In genomic region chr11:59901306-59901705, GRCh38 we compare ENCODE assay signal across 15 cellular contexts. TPM values are rescaled to one million over a fixed set of nuclear protein-coding genes. Genes with fewer than 3 reads are reported as not detected.
A peak's percentile ranks its signal among the peaks of the same experiment; 100 is the strongest.
DNase-seq lines count a peak whose midpoint lies in the region; ATAC-seq and TF ChIP-seq lines count a peak whose summit lies in the region.
"Had no signal": no experiment of that assay in that cellular context is flagged by ENCODE, and none has a peak within 500 bp of the region (broad histone marks: within the 10 kb centered on the region; RNA-seq: fewer than 3 reads in every experiment).

No MANE protein-coding gene starts in this region.

- WGBS in thyroid gland, 2 donors, result 26 to 61% methylated on average over 1 of the region's 1 CpG

- H4K20me1 ChIP-seq in PC-9 (ENCODE audit: insufficient read depth), result no peaks in the 10 kb centered on the region

- no peaks in the 10 kb centered on the region; the same call in 1 of the 2 replicates for H3K9me2 ChIP-seq in PC-9 (ENCODE audit: insufficient read depth)

- no peak overlapping the region for H3K4me2 ChIP-seq in PC-9

- H3F3A ChIP-seq in PC-9 (ENCODE audit: insufficient read depth, low read depth), result no peaks in the 10 kb centered on the region

- DNase-seq in GM03348 (ENCODE audit: low spot score), result peak; percentile 16
- peak; percentile 56 to 60 for DNase-seq in PC-9
- peak; percentile 98 to 99 for DNase-seq in dermis microvascular lymphatic vessel endothelial cell (ENCODE audit: low read depth in 2 of 2)
- peak; percentile 63 for DNase-seq in myocyte (ENCODE audit: low read depth)
- DNase-seq in GM19238 (ENCODE audit: insufficient read length, low spot score), result no peak
- DNase-seq in thyroid gland, result no peak
- no peak for DNase-seq in stimulated activated naive CD8-positive, alpha-beta T cell treated with anti-CD3 and anti-CD28 coated beads, Interleukin-15, amount 100 ng/mL, for 72 hours
- no peak for DNase-seq in activated T-helper 1 cell treated with anti-CD3 and anti-CD28 coated beads, Interleukin-12 subunit alpha, Interleukin-12 subunit beta, Interleukin-2, Interleukin-4 antibody, amounts not matched to agents 30 ng/mL and 10 ng/mL and 1 ng/mL, durations not matched to agents 14 hours and 24 hours and 36 hours (ENCODE audit: low spot score)
- DNase-seq: CD4-positive, alpha-beta T cell; NCI-H2029; right cardiac atrium; upper lobe of left lung had no signal

- BruUV-seq in PC-9 (replicated peaks; lab: Mats Ljungman, UMichigan), result no TSS peak

- no peak overlapping the region for H2AFZ ChIP-seq in PC-9

- TF ChIP-seq CTCF in PC-9 (conservative IDR thresholded peaks at IDR 0.05), result no peak
- TF ChIP-seq CTCF in thyroid gland (IDR thresholded peaks at IDR 0.05), result no peak

- H3K9me3 Mint-ChIP-seq in stimulated activated naive CD8-positive, alpha-beta T cell treated with anti-CD3 and anti-CD28 coated beads, Interleukin-15, amount 100 ng/mL, for 72 hours, result peaks cover 0 to 11% of the 10 kb centered on the region in 2 donors
- no peaks in the 10 kb centered on the region for H3K9me3 Mint-ChIP-seq in activated T-helper 1 cell treated with anti-CD3 and anti-CD28 coated beads, Interleukin-12 subunit alpha, Interleukin-12 subunit beta, Interleukin-2, Interleukin-4 antibody, amounts not matched to agents 30 ng/mL and 10 ng/mL and 1 ng/mL, durations not matched to agents 14 hours and 24 hours and 36 hours

- no peak overlapping the region for H3K27ac Mint-ChIP-seq in stimulated activated naive CD8-positive, alpha-beta T cell treated with anti-CD3 and anti-CD28 coated beads, Interleukin-15, amount 100 ng/mL, for 72 hours
- no peak overlapping the region for H3K27ac Mint-ChIP-seq in activated T-helper 1 cell treated with anti-CD3 and anti-CD28 coated beads, Interleukin-12 subunit alpha, Interleukin-12 subunit beta, Interleukin-2, Interleukin-4 antibody, amounts not matched to agents 30 ng/mL and 10 ng/mL and 1 ng/mL, durations not matched to agents 14 hours and 24 hours and 36 hours
- H3K27ac Mint-ChIP-seq: CD4-positive, alpha-beta T cell had no signal

- H3K36me3 Mint-ChIP-seq in activated T-helper 1 cell treated with anti-CD3 and anti-CD28 coated beads, Interleukin-12 subunit alpha, Interleukin-12 subunit beta, Interleukin-2, Interleukin-4 antibody, amounts not matched to agents 30 ng/mL and 10 ng/mL and 1 ng/mL, durations not matched to agents 14 hours and 24 hours and 36 hours (ENCODE audit: low read depth), result no peaks in the 10 kb centered on the region
- H3K36me3 Mint-ChIP-seq: brain had no signal

- CTCF ChIA-PET in PC-9 (lab: Charles Lee), result interaction anchor here (0.6 to 0.7 kb wide), 2 partner anchors 18 to 140 kb away, joined by 3 to 4 read pairs; no protein-coding TSS in a partner anchor

- H3K4me3 Mint-ChIP-seq in stimulated activated naive CD8-positive, alpha-beta T cell treated with anti-CD3 and anti-CD28 coated beads, Interleukin-15, amount 100 ng/mL, for 72 hours, result no peak overlapping the region
- H3K4me3 Mint-ChIP-seq in activated T-helper 1 cell treated with anti-CD3 and anti-CD28 coated beads, Interleukin-12 subunit alpha, Interleukin-12 subunit beta, Interleukin-2, Interleukin-4 antibody, amounts not matched to agents 30 ng/mL and 10 ng/mL and 1 ng/mL, durations not matched to agents 14 hours and 24 hours and 36 hours, result no peak overlapping the region
- H3K4me3 Mint-ChIP-seq: CD4-positive, alpha-beta T cell had no signal

- H3K27ac ChIP-seq in PC-9, result peak overlapping the region; percentile 20; the same call in 1 of the 2 replicates
- H3K27ac ChIP-seq in thyroid gland, result no peak overlapping the region
- H3K27ac ChIP-seq: HL-60, upper lobe of left lung had no signal

- TF ChIP-seq POLR2A in thyroid gland (IDR thresholded peaks at IDR 0.05), result no peak

- no peaks in the 10 kb centered on the region; the same call in 1 of the 2 replicates for H3K27me3 ChIP-seq in PC-9 (ENCODE audit: insufficient read depth, low read depth)
- no peaks in the 10 kb centered on the region for H3K27me3 ChIP-seq in thyroid gland
- H3K27me3 ChIP-seq: upper lobe of left lung had no signal

- H3K9me3 ChIP-seq in PC-9 (ENCODE audit: insufficient read depth, low read depth) (no peaks in the 10 kb centered on the region), thyroid gland (no peaks in the 10 kb centered on the region)

- H3K36me3 ChIP-seq in PC-9 (ENCODE audit: low read depth) (no peaks in the 10 kb centered on the region), thyroid gland (no peaks in the 10 kb centered on the region)
- H3K36me3 ChIP-seq: upper lobe of left lung had no signal

- no peaks in the 10 kb centered on the region for H3K79me2 ChIP-seq in PC-9 (ENCODE audit: low read depth)

- no peaks in the 10 kb centered on the region for H3K4me1 ChIP-seq in PC-9 (replicated peaks; ENCODE audit: insufficient read depth)
- no peaks in the 10 kb centered on the region for H3K4me1 ChIP-seq in thyroid gland
- H3K4me1 ChIP-seq: upper lobe of left lung had no signal

- intact Hi-C loops in PC-9 (cut with micrococcal nuclease; ENCODE audit: unreplicated experiment) (loop anchor here (1.0 kb wide), 1 partner anchor 44 kb away; no protein-coding TSS in a partner anchor), thyroid gland (cut with DNase I) (no loop called here)
- intact Hi-C loops in activated T-helper 1 cell treated with anti-CD3 and anti-CD28 coated beads, Interleukin-12 subunit alpha, Interleukin-12 subunit beta, Interleukin-2, Interleukin-4 antibody, amounts not matched to agents 30 ng/mL and 10 ng/mL and 1 ng/mL, durations not matched to agents 14 hours and 24 hours and 36 hours (cut with micrococcal nuclease), result no loop called here

- POLR2A ChIA-PET in PC-9 (lab: Charles Lee; ENCODE audit: unreplicated experiment), result no interaction called here

- no peaks in the 10 kb centered on the region for H3K27me3 Mint-ChIP-seq in stimulated activated naive CD8-positive, alpha-beta T cell treated with anti-CD3 and anti-CD28 coated beads, Interleukin-15, amount 100 ng/mL, for 72 hours
- H3K27me3 Mint-ChIP-seq in activated T-helper 1 cell treated with anti-CD3 and anti-CD28 coated beads, Interleukin-12 subunit alpha, Interleukin-12 subunit beta, Interleukin-2, Interleukin-4 antibody, amounts not matched to agents 30 ng/mL and 10 ng/mL and 1 ng/mL, durations not matched to agents 14 hours and 24 hours and 36 hours (ENCODE audit: insufficient read depth), result peaks cover 3% of the 10 kb centered on the region

- no peaks in the 10 kb centered on the region for H3K4me1 Mint-ChIP-seq in stimulated activated naive CD8-positive, alpha-beta T cell treated with anti-CD3 and anti-CD28 coated beads, Interleukin-15, amount 100 ng/mL, for 72 hours
- no peaks in the 10 kb centered on the region for H3K4me1 Mint-ChIP-seq in activated T-helper 1 cell treated with anti-CD3 and anti-CD28 coated beads, Interleukin-12 subunit alpha, Interleukin-12 subunit beta, Interleukin-2, Interleukin-4 antibody, amounts not matched to agents 30 ng/mL and 10 ng/mL and 1 ng/mL, durations not matched to agents 14 hours and 24 hours and 36 hours (ENCODE audit: low read depth)

- ATAC-seq in stimulated activated naive CD8-positive, alpha-beta T cell treated with anti-CD3 and anti-CD28 coated beads, Interleukin-15, amount 100 ng/mL, for 72 hours, result no peak

- H3K4me3 ChIP-seq in PC-9, result no peak overlapping the region
- H3K4me3 ChIP-seq in thyroid gland (replicated peaks in 1 of 3), result no peak overlapping the region
- H3K4me3 ChIP-seq: lung, upper lobe of left lung had no signal

RNA-seq across cellular contexts. Expression of gene OOSP3, which starts 22.7 kb away (rescaled TPM):
- not detected in 2 replicates for total RNA-seq in PC-9 (2021)
- total RNA-seq in dermis microvascular lymphatic vessel endothelial cell, result 0.13 TPM in 2 replicates
- not detected in 2 replicates for total RNA-seq in myocyte
- polyA plus RNA-seq in myocyte (2012), result not detected
- total RNA-seq in thyroid gland, result not detected
- total RNA-seq in activated T-helper 1 cell treated with anti-CD3 and anti-CD28 coated beads, Interleukin-12 subunit alpha, Interleukin-12 subunit beta, Interleukin-2, Interleukin-4 antibody, amounts not matched to agents 30 ng/mL and 10 ng/mL and 1 ng/mL, durations not matched to agents 14 hours and 24 hours and 36 hours, result not detected in 2 replicates
- total RNA-seq: CD4-positive, alpha-beta T cell; lung; right cardiac atrium; upper lobe of left lung had no signal
- polyA plus RNA-seq: right cardiac atrium had no signal

RNA-seq across cellular contexts. Expression of gene TCN1, which starts 35.0 kb away (rescaled TPM):
- total RNA-seq in PC-9 (2021) (1.4 and 2.0 TPM in 2 replicates), dermis microvascular lymphatic vessel endothelial cell (not detected in 2 replicates), myocyte (not detected in 2 replicates), thyroid gland (not detected)
- not detected for polyA plus RNA-seq in myocyte (2012)
- not detected in 2 replicates for total RNA-seq in activated T-helper 1 cell treated with anti-CD3 and anti-CD28 coated beads, Interleukin-12 subunit alpha, Interleukin-12 subunit beta, Interleukin-2, Interleukin-4 antibody, amounts not matched to agents 30 ng/mL and 10 ng/mL and 1 ng/mL, durations not matched to agents 14 hours and 24 hours and 36 hours
- total RNA-seq: CD4-positive, alpha-beta T cell; right cardiac atrium had no signal
- polyA plus RNA-seq: right cardiac atrium had no signal

RNA-seq across cellular contexts. Expression of gene OOSP1, which starts 36.9 kb away (rescaled TPM):
- not detected in 2 replicates for total RNA-seq in PC-9 (2021)
- total RNA-seq in dermis microvascular lymphatic vessel endothelial cell, result 0.13 TPM in 1 of 2 replicates, not detected in the other
- total RNA-seq in myocyte, result not detected in 2 replicates
- not detected for polyA plus RNA-seq in myocyte (2012)
- not detected for total RNA-seq in thyroid gland
- total RNA-seq in activated T-helper 1 cell treated with anti-CD3 and anti-CD28 coated beads, Interleukin-12 subunit alpha, Interleukin-12 subunit beta, Interleukin-2, Interleukin-4 antibody, amounts not matched to agents 30 ng/mL and 10 ng/mL and 1 ng/mL, durations not matched to agents 14 hours and 24 hours and 36 hours, result 0.27 TPM in 1 of 2 replicates, not detected in the other
- total RNA-seq: CD4-positive, alpha-beta T cell; lung; right cardiac atrium had no signal
- polyA plus RNA-seq: lung had no signal

RNA-seq across cellular contexts. Expression of gene CBLIF, which starts 56.0 kb away (rescaled TPM):
- total RNA-seq in PC-9 (2021) (not detected in 2 replicates), dermis microvascular lymphatic vessel endothelial cell (not detected in 2 replicates), myocyte (not detected in 2 replicates), thyroid gland (not detected)
- polyA plus RNA-seq in myocyte (2012), result not detected
- not detected in 2 replicates for total RNA-seq in activated T-helper 1 cell treated with anti-CD3 and anti-CD28 coated beads, Interleukin-12 subunit alpha, Interleukin-12 subunit beta, Interleukin-2, Interleukin-4 antibody, amounts not matched to agents 30 ng/mL and 10 ng/mL and 1 ng/mL, durations not matched to agents 14 hours and 24 hours and 36 hours
- total RNA-seq: CD4-positive, alpha-beta T cell; lung; right cardiac atrium; upper lobe of left lung had no signal
- polyA plus RNA-seq: lung, right cardiac atrium had no signal

Comparison
In these comparisons a context has a peak if more than half of its experiments do, and no peak if none do; other contexts are left out.
1. DNase-seq: peak in GM03348 (single experiment), PC-9 (2 of 2), dermis microvascular lymphatic vessel endothelial cell (2 of 2) and myocyte (single experiment); none in GM19238 (single experiment), thyroid gland (0 of 2), stimulated activated naive CD8-positive, alpha-beta T cell treated with anti-CD3 and anti-CD28 coated beads, Interleukin-15, amount 100 ng/mL, for 72 hours (0 of 2) and activated T-helper 1 cell treated with anti-CD3 and anti-CD28 coated beads, Interleukin-12 subunit alpha, Interleukin-12 subunit beta, Interleukin-2, Interleukin-4 antibody, amounts not matched to agents 30 ng/mL and 10 ng/mL and 1 ng/mL, durations not matched to agents 14 hours and 24 hours and 36 hours (single experiment).